In genomic region chr17:44356241-44356640, GRCh38 we compare ENCODE assay signal across 23 cellular contexts. TPM values are rescaled to one million over a fixed set of nuclear protein-coding genes. Genes with fewer than 3 reads are reported as not detected.
"Had no signal": no experiment of that assay in that cellular context is flagged by ENCODE, and none has a peak within 500 bp of the region (broad histone marks: within the 10 kb centered on the region; RNA-seq: fewer than 3 reads in every experiment).

No MANE protein-coding gene starts in this region.

- H3K27ac ChIP-seq: brain microvascular endothelial cell, colonic mucosa, gastrocnemius medialis, left ventricle myocardium inferior, psoas muscle, skin epidermis, tibial nerve had no signal

- DNase-seq: activated CD4-positive, alpha-beta T cell treated with anti-CD3 and anti-CD28 coated beads, Interleukin-2, amount 50 U/mL, for 1 hour; activated CD4-positive, CD25-positive, alpha-beta regulatory T cell treated with anti-CD3 and anti-CD28 coated beads, Interleukin-2, amount 50 U/mL, for 72 hours; activated CD8-positive, alpha-beta memory T cell treated with anti-CD3 and anti-CD28 coated beads, Interleukin-2, amount 50 U/mL, for 48 hours; activated effector memory CD4-positive, alpha-beta T cell treated with Interleukin-2 at 50 U/mL for 16 hours; activated naive CD4-positive, alpha-beta T cell treated with anti-CD3 and anti-CD28 coated beads, Interleukin-2, amount 50 U/mL, for 16 hours; activated T-cell treated with anti-CD3 and anti-CD28 coated beads, Interleukin-2, amount 50 U/mL, for 48 hours; brain microvascular endothelial cell; central memory CD4-positive, alpha-beta T cell; colonic mucosa; erythroblast; gastrocnemius medialis; head of caudate nucleus; left ventricle myocardium inferior; mammary epithelial cell; midbrain; psoas muscle; stimulated activated naive CD8-positive, alpha-beta T cell treated with anti-CD3 and anti-CD28 coated beads, Interleukin-15, Interleukin-2, amounts not matched to agents 100 U/mL and 50 U/mL, for 24 hours; T1000 had no signal

- H3K9me3 Mint-ChIP-seq: neural crest cell had no signal

- H3K9me3 ChIP-seq: colonic mucosa, gastrocnemius medialis, left ventricle myocardium inferior, psoas muscle, tibial nerve had no signal

- H3K4me3 ChIP-seq: colonic mucosa, gastrocnemius medialis, left ventricle myocardium inferior, psoas muscle, skin epidermis, tibial nerve had no signal

- H3K4me1 ChIP-seq: colonic mucosa, gastrocnemius medialis, psoas muscle had no signal

- H3K27me3 ChIP-seq: brain microvascular endothelial cell, colonic mucosa, gastrocnemius medialis, tibial nerve had no signal

- ATAC-seq: gastrocnemius medialis; psoas muscle; right cardiac atrium; stimulated activated naive CD8-positive, alpha-beta T cell treated with anti-CD3 and anti-CD28 coated beads, Interleukin-15, Interleukin-2, amounts not matched to agents 100 U/mL and 50 U/mL, for 24 hours had no signal

RNA-seq across cellular contexts. Expression of gene ITGA2B, which starts 33.2 kb away (rescaled TPM):
- total RNA-seq: myocyte had no signal

RNA-seq across cellular contexts. Expression of gene RUNDC3A, which starts 47.8 kb away (rescaled TPM):
- total RNA-seq: gastrocnemius medialis, tibial nerve had no signal
